ENCODE assay signal across 8 cellular contexts in genomic region chr17:49575524-49576120, GRCh38. TPM values are rescaled to one million over a fixed set of nuclear protein-coding genes. Genes with fewer than 3 reads are reported as not detected.
DNase-seq lines count a peak whose midpoint lies in the region; ATAC-seq and TF ChIP-seq lines count a peak whose summit lies in the region.

Gene NXPH3 (plus strand): TSS chr17:49575871. CDS start chr17:49576220, 349 bp downstream.

- no peak within 1 kb of the TSS for H3K27ac ChIP-seq in mammary epithelial cell (ENCODE audit: insufficient read depth, low read depth, low read length)

- intact Hi-C loops in mammary epithelial cell (cut with micrococcal nuclease), result loop anchor here (1.0 to 5.0 kb wide), 3 partner anchors 52 to 120 kb away; partner anchors contain the start of gene SPOP

- no peaks in the 10 kb centered on the region for H3K9me3 ChIP-seq in mammary epithelial cell (replicated peaks; ENCODE audit: insufficient read depth, low read length)

- H3K4me3 ChIP-seq in mammary epithelial cell (replicated peaks in 1 of 3; ENCODE audit: insufficient read depth in 1 of 3, low read depth in 2 of 3, low read length in 3 of 3) (peak within 1 kb of the TSS; percentile 58 to 60 (median 59)), kidney epithelial cell (ENCODE audit: low read depth, low read length) (peak within 1 kb of the TSS; percentile 49)

- ATAC-seq in HG02571 (IDR thresholded peaks at IDR 0.05; ENCODE audit: unreplicated experiment) (no peak), GM19035 (IDR thresholded peaks at IDR 0.05; ENCODE audit: unreplicated experiment) (no peak)

- peak within 1 kb of the TSS; percentile 98 for H3K4me2 ChIP-seq in mammary epithelial cell (ENCODE audit: insufficient read depth, low read depth, low read length)

- H3K27me3 ChIP-seq in mammary epithelial cell (ENCODE audit: insufficient read depth, low read length) (no peaks in the 10 kb centered on the region), kidney epithelial cell (ENCODE audit: control insufficient read depth, insufficient read depth, low read length) (peaks cover 62% of the 10 kb centered on the region)

- 7% methylated on average over 9 of the region's 78 CpGs for WGBS in mammary epithelial cell (ENCODE audit: low coverage, missing lambda C conversion rate)

- in situ Hi-C loops in KBM-7 (cut with MboI; ENCODE audit: low pct_unique_long_range_greater_than_20kb, low sequenced_read_pairs), result loop anchor here (10.0 kb wide), 1 partner anchor 269 kb away; the partner anchor contains the start of gene TAC4
- in situ Hi-C loops in mammary epithelial cell (cut with MboI; ENCODE audit: low sequenced_read_pairs in 2 of 2), result loop anchor here in 1 of 2 donors (10.0 kb wide), 1 partner anchor 429 kb away; no protein-coding TSS in a partner anchor

- TF ChIP-seq CTCF in mammary epithelial cell (conservative IDR thresholded peaks at IDR 0.05 in 1 of 2, IDR thresholded peaks at IDR 0.05 in 1 of 2; ENCODE audit: extremely low read depth in 1 of 2, insufficient read depth in 1 of 2, low read depth in 1 of 2, low read length in 2 of 2), result peak; percentile 40 to 45
- TF ChIP-seq CTCF in kidney epithelial cell (IDR thresholded peaks at IDR 0.05; ENCODE audit: insufficient read depth, low read length, poor library complexity, severe bottlenecking), result peak; percentile 6

- H4K20me1 ChIP-seq in mammary epithelial cell (ENCODE audit: insufficient read depth, low read length), result peaks cover 2% of the 10 kb centered on the region

- CTCF ChIA-PET in mammary epithelial cell (lab: Charles Lee; ENCODE audit: low non-redundant PET), result interaction anchor here (0.6 to 0.8 kb wide), 2 partner anchors 68 to 120 kb away, joined by 4 to 7 read pairs; no protein-coding TSS in a partner anchor

- dilution Hi-C loops in mammary epithelial cell (cut with HindIII; ENCODE audit: low sequenced_read_pairs), result no loop called here

- H3K36me3 ChIP-seq in mammary epithelial cell (ENCODE audit: insufficient read depth, low read length), result no peaks in the 10 kb centered on the region
- H3K36me3 ChIP-seq in kidney epithelial cell (ENCODE audit: control insufficient read depth, insufficient read depth, low read length), result no peaks in the 10 kb centered on the region

- BruUV-seq in mammary epithelial cell (replicated peaks; lab: Mats Ljungman, UMichigan), result no TSS peak

- no peaks in the 10 kb centered on the region for H3K79me2 ChIP-seq in mammary epithelial cell (ENCODE audit: insufficient read depth, low read length)

- H3K9ac ChIP-seq in mammary epithelial cell (ENCODE audit: insufficient read depth, low read length), result no peak within 1 kb of the TSS

- peaks cover 11% of the 10 kb centered on the region for H3K4me1 ChIP-seq in mammary epithelial cell (ENCODE audit: insufficient read depth, low read length)

- DNase-seq in Daoy (ENCODE audit: low read depth) (peak; percentile 65), KBM-7 (peak; percentile 68), UCSD-AML1 (lab: John Stamatoyannopoulos, UW; ENCODE audit: unreplicated experiment) (peak; percentile 79), mammary epithelial cell (peak; percentile 59), kidney epithelial cell (ENCODE audit: low read depth) (no peak)
- peak; percentile 74 to 82 for DNase-seq in stimulated activated CD4-positive, alpha-beta T cell treated with anti-CD3 and anti-CD28 coated beads, Interleukin-2, amount 100 ng/mL, for 24 hours

- H2AFZ ChIP-seq in mammary epithelial cell (ENCODE audit: low read depth, low read length), result peak within 1 kb of the TSS; percentile 84

RNA-seq across cellular contexts. Expression of gene NXPH3, which starts in this region (rescaled TPM):
- total RNA-seq in Daoy (2014; rRNA removed; shearing (Covaris generic)), result 0.03 TPM in 1 of 2 replicates, not detected in the other
- total RNA-seq in mammary epithelial cell (under 1 TPM; 0.33 to 0.35 TPM), kidney epithelial cell (not detected in 2 replicates)
- polyA plus RNA-seq in mammary epithelial cell, result 0.23 TPM
- polyA minus RNA-seq in mammary epithelial cell, result not detected

Comparison
In these comparisons a context has a peak if more than half of its experiments do, and no peak if none do; other contexts are left out.
1. Peak in DNase-seq in Daoy; RNA of the gene not detected or under 1 TPM.
2. Peak in DNase-seq, H3K4me3 ChIP-seq and H3K4me2 ChIP-seq in mammary epithelial cell; RNA of the gene not detected or under 1 TPM.